In the genomic region with DNA sequence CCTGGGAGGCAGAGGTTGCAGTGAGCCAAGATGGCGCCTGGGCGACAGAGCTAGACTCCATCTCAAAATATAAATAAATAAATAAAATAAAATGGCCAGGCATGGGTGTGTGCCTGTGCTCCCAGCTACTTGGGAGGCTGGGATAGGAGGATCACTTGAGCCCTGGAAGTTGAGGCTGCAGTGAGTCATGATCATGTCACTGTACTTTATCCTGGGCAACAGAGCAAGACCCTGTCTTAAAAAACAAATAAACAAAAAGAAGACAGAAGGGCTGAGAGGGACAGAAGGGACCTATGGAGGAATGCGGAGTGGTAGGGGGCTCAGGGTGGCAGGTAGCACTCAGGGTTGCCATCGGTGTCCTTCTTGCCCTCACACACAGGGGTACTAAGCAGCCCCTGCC, we compare ENCODE assay signal across 11 cellular contexts. TPM values are rescaled to one million over a fixed set of nuclear protein-coding genes. Genes with fewer than 3 reads are reported as not detected.
DNase-seq lines count a peak whose midpoint lies in the region; ATAC-seq and TF ChIP-seq lines count a peak whose summit lies in the region.
"Had no signal": no experiment of that assay in that cellular context is flagged by ENCODE, and none has a peak within 500 bp of the region (broad histone marks: within the 10 kb centered on the region; RNA-seq: fewer than 3 reads in every experiment).

No MANE protein-coding gene starts in this region.

- no peaks in the 10 kb centered on the region for H3K27me3 Mint-ChIP-seq in CD4-positive, alpha-beta T cell
- no peaks in the 10 kb centered on the region for H3K27me3 Mint-ChIP-seq in dendritic cell treated with granulocyte-macrophage colony-stimulating factor and Interleukin-4, amounts not matched to agents 40 ng/mL and 50 ng/mL, for 4 days

- peaks cover 92% of the 10 kb centered on the region for H3K4me1 Mint-ChIP-seq in CD4-positive, alpha-beta T cell (ENCODE audit: low read depth)
- H3K4me1 Mint-ChIP-seq in dendritic cell treated with granulocyte-macrophage colony-stimulating factor and Interleukin-4, amounts not matched to agents 40 ng/mL and 50 ng/mL, for 4 days (ENCODE audit: low read depth): peaks cover 82% of the 10 kb centered on the region

- no peaks in the 10 kb centered on the region for H3K9me3 ChIP-seq in CD4-positive, alpha-beta T cell (ENCODE audit: control insufficient read depth, low read length)
- H3K9me3 ChIP-seq in osteoblast (ENCODE audit: low read depth, low read length): no peaks in the 10 kb centered on the region
- H3K9me3 ChIP-seq in uterus: no peaks in the 10 kb centered on the region

- H3K4me3 Mint-ChIP-seq in CD4-positive, alpha-beta T cell: peak overlapping the region; percentile 48
- no peak overlapping the region for H3K4me3 Mint-ChIP-seq in dendritic cell treated with granulocyte-macrophage colony-stimulating factor and Interleukin-4, amounts not matched to agents 40 ng/mL and 50 ng/mL, for 4 days

- H3K4me2 ChIP-seq in osteoblast (ENCODE audit: insufficient read depth, low read length): no peak overlapping the region

- no peaks in the 10 kb centered on the region for H4K20me1 ChIP-seq in osteoblast (ENCODE audit: insufficient read depth, low read length)

- H3K36me3 Mint-ChIP-seq in CD4-positive, alpha-beta T cell (ENCODE audit: low read depth): peaks cover 72% of the 10 kb centered on the region
- peaks cover 75% of the 10 kb centered on the region for H3K36me3 Mint-ChIP-seq in dendritic cell treated with granulocyte-macrophage colony-stimulating factor and Interleukin-4, amounts not matched to agents 40 ng/mL and 50 ng/mL, for 4 days (ENCODE audit: low read depth)

- H3K27ac Mint-ChIP-seq in CD4-positive, alpha-beta T cell: peak overlapping the region; percentile 97
- peak overlapping the region; percentile 76 for H3K27ac Mint-ChIP-seq in dendritic cell treated with granulocyte-macrophage colony-stimulating factor and Interleukin-4, amounts not matched to agents 40 ng/mL and 50 ng/mL, for 4 days

- H3K4me1 ChIP-seq in osteoblast (ENCODE audit: insufficient read depth, low read length) (peaks cover 40% of the 10 kb centered on the region), uterus (no peaks in the 10 kb centered on the region)

- POLR2A ChIA-PET in CD4-positive, alpha-beta T cell (lab: Charles Lee): interaction anchor here (0.8 to 6.4 kb wide), 5 partner anchors 10 to 42 kb away, joined by 3 to 105 read pairs (median 36); a partner anchor contains a TSS

- no peak for TF ChIP-seq CTCF in CD4-positive, alpha-beta T cell (IDR thresholded peaks at IDR 0.05)
- TF ChIP-seq CTCF in osteoblast (IDR thresholded peaks at IDR 0.05; ENCODE audit: extremely low read depth, low read depth, low read length): no peak
- TF ChIP-seq CTCF in uterus (IDR thresholded peaks at IDR 0.05): no peak

- H3K79me2 ChIP-seq in osteoblast (ENCODE audit: insufficient read depth, low read length): peaks cover 44% of the 10 kb centered on the region

- CTCF ChIA-PET in CD4-positive, alpha-beta T cell (lab: Charles Lee): interaction anchor here (1.6 to 1.7 kb wide), 2 partner anchors 10 to 19 kb away, joined by 5 to 6 read pairs; no protein-coding TSS in a partner anchor

- DNase-seq in CD4-positive, alpha-beta T cell: no peak
- DNase-seq in M059J (ENCODE audit: low read depth): peak; percentile 21
- DNase-seq in osteoblast (ENCODE audit: insufficient read length, low spot score, missing footprints): no peak
- DNase-seq in uterus: no peak
- DNase-seq in activated T-cell treated with anti-CD3 and anti-CD28 coated beads for 4 hours: no peak
- no peak for DNase-seq in activated CD8-positive, alpha-beta memory T cell treated with anti-CD3 and anti-CD28 coated beads, Interleukin-2, amount 50 U/mL, for 4 hours
- DNase-seq: activated CD8-positive, alpha-beta memory T cell treated with anti-CD3 and anti-CD28 coated beads for 24 hours; Calu3; stimulated activated CD4-positive, alpha-beta T cell treated with anti-CD3 and anti-CD28 coated beads, Interleukin-4, amount 100 ng/mL, for 1 hour had no signal

- peak overlapping the region; percentile 97 for H3K27ac ChIP-seq in CD4-positive, alpha-beta T cell (ENCODE audit: low read depth, low read length)
- H3K27ac ChIP-seq in osteoblast (ENCODE audit: low read depth, low read length) (peak overlapping the region; percentile 83), uterus (peak overlapping the region in 1 of 2 donors; percentile 65)

- peaks cover 30% of the 10 kb centered on the region for H3K36me3 ChIP-seq in osteoblast (ENCODE audit: insufficient read depth, low read length)
- no peaks in the 10 kb centered on the region for H3K36me3 ChIP-seq in uterus

- intact Hi-C loops in CD4-positive, alpha-beta T cell (cut with DNase I, micrococcal nuclease): loop anchor here in 1 of 2 experiments (5.0 kb wide), 1 partner anchor 43 kb away; a partner anchor contains a TSS
- intact Hi-C loops in dendritic cell treated with granulocyte-macrophage colony-stimulating factor and Interleukin-4, amounts not matched to agents 40 ng/mL and 50 ng/mL, for 4 days (cut with micrococcal nuclease): loop anchor here (5.0 kb wide), 1 partner anchor 33 kb away; no protein-coding TSS in a partner anchor
- intact Hi-C loops in uterus (cut with DNase I; ENCODE audit: low total_unique reads): no loop called here

- no peak for ATAC-seq in CD4-positive, alpha-beta T cell (ENCODE audit: poor library complexity)
- ATAC-seq in HG03565 (IDR thresholded peaks at IDR 0.05; ENCODE audit: unreplicated experiment): no peak

- H2AFZ ChIP-seq in osteoblast (ENCODE audit: low read length): no peak overlapping the region

- TF ChIP-seq POLR2A in uterus (IDR thresholded peaks at IDR 0.05): no peak

- no peaks in the 10 kb centered on the region for H3K27me3 ChIP-seq in CD4-positive, alpha-beta T cell (ENCODE audit: control insufficient read depth, insufficient read depth, low read length)
- H3K27me3 ChIP-seq in osteoblast (ENCODE audit: insufficient read depth, low read length) (no peaks in the 10 kb centered on the region), uterus (no peaks in the 10 kb centered on the region)

- H3K4me3 ChIP-seq in osteoblast (ENCODE audit: insufficient read depth, low read length): no peak overlapping the region
- H3K4me3 ChIP-seq in uterus: no peak overlapping the region

- H3K9me3 Mint-ChIP-seq in CD4-positive, alpha-beta T cell: no peaks in the 10 kb centered on the region
- no peaks in the 10 kb centered on the region for H3K9me3 Mint-ChIP-seq in dendritic cell treated with granulocyte-macrophage colony-stimulating factor and Interleukin-4, amounts not matched to agents 40 ng/mL and 50 ng/mL, for 4 days

RNA-seq across cellular contexts. Expression of a gene that starts 40.8 kb away (rescaled TPM):
- total RNA-seq in CD4-positive, alpha-beta T cell: 1 to 10 TPM; 4.7 to 6.5 TPM
- 7.8 and 9.8 TPM in 2 replicates for total RNA-seq in M059J (2014; rRNA removed; shearing (Covaris generic))
- total RNA-seq in osteoblast: 11.6 and 12.4 TPM in 2 replicates
- total RNA-seq in uterus: 10 to 100 TPM; 17.4 to 72.9 (median 25.4) TPM

RNA-seq across cellular contexts. Expression of a gene that starts 43.0 kb away (rescaled TPM):
- total RNA-seq in CD4-positive, alpha-beta T cell: 10 to 100 TPM; 33.3 to 34.8 TPM
- total RNA-seq in M059J (2014; rRNA removed; shearing (Covaris generic)): 18.3 and 30.4 TPM in 2 replicates
- total RNA-seq in osteoblast (24.6 and 31.8 TPM in 2 replicates), uterus (10 to 100 TPM in 2 of 4 donors, 1 to 10 TPM in 2; 3.3 to 45.7 (median 20.4) TPM)

RNA-seq across cellular contexts. Expression of a gene that starts 58.7 kb away (rescaled TPM):
- total RNA-seq in CD4-positive, alpha-beta T cell: under 1 TPM; 0.64 to 0.74 TPM
- 0.07 TPM in 1 of 2 replicates, not detected in the other for total RNA-seq in M059J (2014; rRNA removed; shearing (Covaris generic))
- total RNA-seq in osteoblast (0.59 and 0.72 TPM in 2 replicates), uterus (under 1 TPM in 3 of 4 donors, not detected in 1; 0.21 to 0.77 (median 0.30) TPM)
